ENCODE assay signal across 1 cellular context in genomic region chr10:27743736-27744477, GRCh38.
TF ChIP-seq lines count a peak whose summit lies in the region.

No MANE protein-coding gene starts in this region.

TF ChIP-seq in HepG2, 621 proteins besides CTCF, POLR2A, EP300 and RAD21 (continued from another document):
- TF ChIP-seq ZFYVE20 (CRISPR knock-in tag; IDR thresholded peaks at IDR 0.05; ENCODE audit: borderline replicate concordance, low read depth) (no peak), EZH2 (conservative IDR thresholded peaks at IDR 0.05; ENCODE audit: low read depth, low read length) (peak; percentile 95; the same call in 1 of the 2 replicates)
